In the genomic region with DNA sequence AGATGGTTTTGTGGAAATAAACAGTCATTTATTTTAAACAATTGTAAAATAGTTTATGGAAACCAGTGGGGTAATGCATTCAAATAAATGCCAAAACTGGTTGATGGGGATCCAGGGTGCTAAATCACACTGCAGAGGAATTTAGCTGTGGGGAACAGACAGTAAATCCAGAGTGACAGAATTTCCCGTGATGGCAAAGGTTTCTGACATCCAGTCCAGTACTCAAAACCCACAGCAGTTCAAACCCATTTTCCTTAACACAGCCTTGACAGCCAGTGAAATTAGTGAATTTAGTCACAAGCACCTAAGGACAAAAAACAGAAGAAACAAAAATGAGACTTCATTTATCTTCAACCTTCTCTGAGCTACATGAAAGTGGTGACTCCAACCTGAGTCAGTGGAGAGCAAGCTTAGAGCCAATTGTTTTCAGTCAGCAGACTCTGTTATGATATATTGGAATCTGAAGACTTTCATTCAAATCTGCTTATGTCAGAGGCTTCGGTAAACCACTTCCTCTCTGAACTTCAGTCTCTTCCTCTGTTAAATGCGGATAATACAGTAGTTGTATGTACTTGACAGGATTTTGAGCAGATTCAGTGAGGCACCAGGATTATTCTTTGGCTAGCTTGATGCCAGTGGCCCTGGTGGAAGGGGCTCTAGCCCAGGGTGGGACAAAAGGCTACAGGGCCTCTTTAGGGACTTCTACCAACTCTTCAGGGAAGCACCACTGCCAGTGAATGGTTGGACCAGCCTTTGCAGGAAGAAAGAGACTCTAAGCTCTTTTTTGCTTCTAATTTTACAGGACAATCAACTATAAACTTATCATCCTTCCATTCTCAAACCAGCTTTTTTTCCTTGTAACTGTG, we compare ENCODE assay signal across 8 cellular contexts.
DNase-seq lines count a peak whose midpoint lies in the region; ATAC-seq, FAIRE-seq and TF ChIP-seq lines count a peak whose summit lies in the region.

No MANE protein-coding gene starts in this region.

- intact Hi-C loops in GM12878 (cut with micrococcal nuclease; ENCODE audit: unreplicated experiment): no loop called here

- TF ChIP-seq EP300 in GM12878 (IDR thresholded peaks at IDR 0.05; ENCODE audit: borderline replicate concordance in 1 of 2, control insufficient read depth in 1 of 2, low read depth in 2 of 2, low read length in 2 of 2): no peak

- WGBS in GM12878 (ENCODE audit: insufficient coverage, insufficient replicate concordance, low lambda C conversion rate, missing lambda C conversion rate): 0% methylated on average over 3 of the region's 3 CpGs

- no peaks in the 10 kb centered on the region for H3K9me3 Mint-ChIP-seq in naive thymus-derived CD8-positive, alpha-beta T cell

- no peak for TF ChIP-seq POLR2A in GM12878 (IDR thresholded peaks at IDR 0.05; ENCODE audit: low read depth, low read length)

- ATAC-seq in GM12878 (peak; percentile 61), GM19328 (IDR thresholded peaks at IDR 0.05; ENCODE audit: unreplicated experiment) (no peak), HG03354 (IDR thresholded peaks at IDR 0.05; ENCODE audit: poor library complexity, severe bottlenecking, unreplicated experiment) (no peak)
- peak; percentile 97 to 98 for ATAC-seq in naive thymus-derived CD8-positive, alpha-beta T cell

- no peaks in the 10 kb centered on the region for H3K27me3 ChIP-seq in OCI-LY1 (ENCODE audit: insufficient read depth, low read length)
- no peaks in the 10 kb centered on the region for H3K27me3 ChIP-seq in GM12878 (replicated peaks in 1 of 2; ENCODE audit: control insufficient read depth in 2 of 2, insufficient read depth in 2 of 2, low read length in 1 of 2)

- H3K9me3 ChIP-seq in OCI-LY1 (ENCODE audit: low read length) (no peaks in the 10 kb centered on the region), GM12878 (replicated peaks; ENCODE audit: control insufficient read depth, insufficient read depth, low read length) (no peaks in the 10 kb centered on the region)

- peaks cover 0 to 20% (median 2%) of the 10 kb centered on the region in 3 donors for H3K36me3 Mint-ChIP-seq in naive thymus-derived CD8-positive, alpha-beta T cell

- H3K27ac Mint-ChIP-seq in naive thymus-derived CD8-positive, alpha-beta T cell: peak overlapping the region; percentile 45 to 90 (median 82)

- no peaks in the 10 kb centered on the region for H3K9me2 ChIP-seq in OCI-LY1 (ENCODE audit: low read depth, low read length)

- H2AFZ ChIP-seq in OCI-LY1 (ENCODE audit: low read length): no peak overlapping the region
- no peak overlapping the region for H2AFZ ChIP-seq in GM12878 (ENCODE audit: control insufficient read depth, low read depth, low read length)

- TF ChIP-seq CTCF in OCI-LY1 (IDR thresholded peaks at IDR 0.05; ENCODE audit: low read length): no peak
- no peak for TF ChIP-seq CTCF in GM12878 (IDR thresholded peaks at IDR 0.05 in 2 of 3, conservative IDR thresholded peaks at IDR 0.05 in 1 of 3; ENCODE audit: control insufficient read depth in 2 of 3, extremely low read depth in 1 of 3, insufficient read depth in 1 of 3, low read depth in 3 of 3, low read length in 3 of 3)

- in situ Hi-C loops in GM12878 (cut with MboI): no loop called here

- H3K79me2 ChIP-seq in OCI-LY1 (ENCODE audit: insufficient read depth, low read length) (no peaks in the 10 kb centered on the region), GM12878 (ENCODE audit: control insufficient read depth, insufficient read depth, low read length) (no peaks in the 10 kb centered on the region)

- H3K4me1 ChIP-seq in OCI-LY1 (ENCODE audit: insufficient read depth, low read length, severe bottlenecking) (peaks cover 9% of the 10 kb centered on the region), GM12878 (ENCODE audit: control insufficient read depth, insufficient read depth, low read length) (peaks cover 8% of the 10 kb centered on the region)

- H3K4me3 ChIP-seq in OCI-LY1 (ENCODE audit: low read depth, low read length, poor library complexity, severe bottlenecking) (no peak overlapping the region), GM12878 (no peak overlapping the region)

- DNase-seq in GM04503 (ENCODE audit: low read depth): peak; percentile 85
- DNase-seq in GM12878 (ENCODE audit: low read depth, low spot score): no peak
- DNase-seq in naive thymus-derived CD8-positive, alpha-beta T cell: peak in 6 of 10 donors; percentile 1 to 76 (median 34)
- no peak for DNase-seq in NAMALWA (ENCODE audit: low spot score)
- DNase-seq in SK-N-DZ (ENCODE audit: low spot score): no peak

- 0 out of 2 replicates have a peak, but pooled peaks cover 3% of the 10 kb centered on the region for H3K36me3 ChIP-seq in OCI-LY1 (ENCODE audit: insufficient read depth, low read length)
- H3K36me3 ChIP-seq in GM12878 (ENCODE audit: control insufficient read depth in 2 of 2, insufficient read depth in 2 of 2, low read length in 1 of 2): peaks cover 4 to 10% of the 10 kb centered on the region in 2 experiments; a peak in 3 of 4 replicates

- no peak for TF ChIP-seq RAD21 in GM12878 (IDR thresholded peaks at IDR 0.05; ENCODE audit: insufficient read depth, low read depth, low read length)

- no peaks in the 10 kb centered on the region for H3K27me3 Mint-ChIP-seq in naive thymus-derived CD8-positive, alpha-beta T cell

- RAD21 ChIA-PET in GM12878 (lab: Charles Lee; ENCODE audit: unreplicated experiment): interaction anchor here (1.8 kb wide), 1 partner anchor 8 kb away, joined by 6 read pairs; no protein-coding TSS in a partner anchor

- H3K4me3 Mint-ChIP-seq in naive thymus-derived CD8-positive, alpha-beta T cell: peak overlapping the region; percentile 9 to 74 (median 62)

- POLR2A ChIA-PET in GM12878 (lab: Charles Lee): no interaction called here
- POLR2A ChIA-PET in naive thymus-derived CD8-positive, alpha-beta T cell (lab: Charles Lee): interaction anchor here (1.2 kb wide), 1 partner anchor 302 kb away, joined by 3 read pairs; no protein-coding TSS in a partner anchor

- SMC1A ChIA-PET in GM12878 (lab: Charles Lee; ENCODE audit: uncharacterized antibody, unreplicated experiment): interaction anchor here (1.0 to 13.5 kb wide), 3 partner anchors 8 to 40 kb away, joined by 3 to 88 read pairs (median 3); no protein-coding TSS in a partner anchor

- CTCF ChIA-PET in GM12878 (lab: Yijun Ruan, JAX): interaction anchor here (0.9 to 1.2 kb wide), 3 partner anchors 8 to 37 kb away, joined by 3 to 9 read pairs (median 3); no protein-coding TSS in a partner anchor

- H3F3A ChIP-seq in OCI-LY1 (ENCODE audit: insufficient read depth, low read length): no peaks in the 10 kb centered on the region

- H3K27ac ChIP-seq in OCI-LY1 (ENCODE audit: low read depth, low read length, poor library complexity, severe bottlenecking): peak overlapping the region; percentile 31
- H3K27ac ChIP-seq in GM12878 (ENCODE audit: control insufficient read depth, insufficient read depth): peak overlapping the region; percentile 41

- H3K4me1 Mint-ChIP-seq in naive thymus-derived CD8-positive, alpha-beta T cell: peaks cover 23 to 43% (median 35%) of the 10 kb centered on the region in 4 donors

- no peak for FAIRE-seq in GM12878 (lab: Jason Lieb, UNC)

- BruUV-seq in GM12878 (replicated peaks; lab: Mats Ljungman, UMichigan): no TSS peak

- no peak overlapping the region for H3K9ac ChIP-seq in OCI-LY1 (ENCODE audit: low read length)
- no peak overlapping the region for H3K9ac ChIP-seq in GM12878 (ENCODE audit: control insufficient read depth, insufficient read depth, low read length)

- H4K20me1 ChIP-seq in OCI-LY1 (ENCODE audit: insufficient read depth, low read length): no peaks in the 10 kb centered on the region
- no peaks in the 10 kb centered on the region for H4K20me1 ChIP-seq in GM12878 (ENCODE audit: control insufficient read depth, insufficient read depth)

- H3K4me2 ChIP-seq in OCI-LY1 (ENCODE audit: low read length) (no peak overlapping the region), GM12878 (ENCODE audit: control insufficient read depth, insufficient read depth) (peak overlapping the region; percentile 36; the same call in 1 of the 2 replicates)

TF ChIP-seq in GM12878, 131 proteins besides CTCF, POLR2A, EP300 and RAD21:
- peak; percentile 69 for TF ChIP-seq RUNX3 (IDR thresholded peaks at IDR 0.05; ENCODE audit: low read length)
- TF ChIP-seq IRF3 (IDR thresholded peaks at IDR 0.05): no peak
- TF ChIP-seq SPI1 (IDR thresholded peaks at IDR 0.05; ENCODE audit: borderline replicate concordance, insufficient read depth, low read depth, low read length): peak; percentile 64
- TF ChIP-seq GABPA (IDR thresholded peaks at IDR 0.05; ENCODE audit: low read depth): peak; percentile 28; the same call in 1 of the 2 replicates
TF ChIP-seq in GM12878: peak in this region for 3.

Comparison
In these comparisons a context has a peak if more than half of its experiments do, and no peak if none do; other contexts are left out.
1. DNase-seq: peak in GM04503 (single experiment) and naive thymus-derived CD8-positive, alpha-beta T cell (6 of 10); none in GM12878 (single experiment), NAMALWA (single experiment) and SK-N-DZ (single experiment).
2. ATAC-seq: peak in GM12878 (single experiment) and naive thymus-derived CD8-positive, alpha-beta T cell (2 of 2); none in GM19328 (single experiment) and HG03354 (single experiment).